In genomic region chr2:183125659-183126341, GRCh38 we compare ENCODE assay signal across 8 cellular contexts. TPM values are rescaled to one million over a fixed set of nuclear protein-coding genes. Genes with fewer than 3 reads are reported as not detected.
DNase-seq lines count a peak whose midpoint lies in the region; ATAC-seq and TF ChIP-seq lines count a peak whose summit lies in the region.

No MANE protein-coding gene starts in this region.

- no peaks in the 10 kb centered on the region for H3K9me3 ChIP-seq in cardiac muscle cell (ENCODE audit: low read depth)
- no peaks in the 10 kb centered on the region for H3K9me3 ChIP-seq in SJSA1 (replicated peaks)
- H3K9me3 ChIP-seq in prostate gland = no peaks in the 10 kb centered on the region

- H3K4me3 ChIP-seq in cardiac muscle cell (peak overlapping the region; percentile 63), SJSA1 (peak overlapping the region; percentile 35), foreskin fibroblast (ENCODE audit: low read depth in 1 of 2, low read length in 2 of 2) (peak overlapping the region; percentile 3 to 75), prostate gland (no peak overlapping the region)

- ATAC-seq in left ventricle myocardium superior (no peak), HG03520 (IDR thresholded peaks at IDR 0.05; ENCODE audit: unreplicated experiment) (no peak)

- H3K36me3 ChIP-seq in cardiac muscle cell (peaks cover 4% of the 10 kb centered on the region), SJSA1 (peaks cover 25% of the 10 kb centered on the region), prostate gland (no peaks in the 10 kb centered on the region)

- WGBS in prostate gland = 80% methylated on average over 11 of the region's 11 CpGs

- H3K9me3 Mint-ChIP-seq in type B pancreatic cell = no peaks in the 10 kb centered on the region

- intact Hi-C loops in left ventricle myocardium superior (cut with micrococcal nuclease) (no loop called here), prostate gland (cut with DNase I) (loop anchor here (2.0 kb wide), 1 partner anchor 47 kb away; the partner anchor contains the start of gene DUSP19)

- DNase-seq in cardiac muscle cell (ENCODE audit: low read depth in 1 of 2, low spot score in 1 of 2) = no peak
- no peak for DNase-seq in left ventricle myocardium superior
- peak in 1 of 2 experiments; percentile 7 for DNase-seq in SJSA1 (ENCODE audit: low read depth in 1 of 2, low spot score in 2 of 2)
- no peak for DNase-seq in foreskin fibroblast
- no peak for DNase-seq in type B pancreatic cell (ENCODE audit: extremely low spot score, unreplicated experiment)
- DNase-seq in stimulated activated CD4-positive, alpha-beta T cell treated with anti-CD3 and anti-CD28 coated beads, Interleukin-12 subunit alpha, Interleukin-12 subunit beta, amount 100 ng/mL, for 4 hours = no peak
- DNase-seq in prostate gland (ENCODE audit: low spot score) = no peak

- TF ChIP-seq CTCF in cardiac muscle cell (IDR thresholded peaks at IDR 0.05; ENCODE audit: low read depth, low read length) (no peak), foreskin fibroblast (IDR thresholded peaks at IDR 0.05; ENCODE audit: low read depth, low read length) (no peak), type B pancreatic cell (conservative IDR thresholded peaks at IDR 0.05) (no peak), prostate gland (IDR thresholded peaks at IDR 0.05) (no peak)

- H3K27ac ChIP-seq in cardiac muscle cell (no peak overlapping the region), SJSA1 (no peak overlapping the region), prostate gland (no peak overlapping the region)

- peaks cover 12% of the 10 kb centered on the region for H3K4me1 Mint-ChIP-seq in type B pancreatic cell (ENCODE audit: unreplicated experiment)

- peak overlapping the region; percentile 98 for H3K4me3 Mint-ChIP-seq in type B pancreatic cell

- H3K4me1 ChIP-seq in cardiac muscle cell (ENCODE audit: low read depth) = peaks cover 3% of the 10 kb centered on the region
- H3K4me1 ChIP-seq in SJSA1 (replicated peaks) = peaks cover 6% of the 10 kb centered on the region
- no peaks in the 10 kb centered on the region for H3K4me1 ChIP-seq in prostate gland (replicated peaks)

- no peak for TF ChIP-seq POLR2A in prostate gland (IDR thresholded peaks at IDR 0.05)

- no peaks in the 10 kb centered on the region for H3K27me3 ChIP-seq in cardiac muscle cell
- no peaks in the 10 kb centered on the region for H3K27me3 ChIP-seq in SJSA1 (replicated peaks)
- H3K27me3 ChIP-seq in prostate gland (replicated peaks; ENCODE audit: insufficient read depth) = no peaks in the 10 kb centered on the region

- H3K27me3 Mint-ChIP-seq in type B pancreatic cell = no peaks in the 10 kb centered on the region

- no peaks in the 10 kb centered on the region for H3K36me3 Mint-ChIP-seq in type B pancreatic cell

- H3K27ac Mint-ChIP-seq in type B pancreatic cell = peak overlapping the region; percentile 93

RNA-seq across cellular contexts. Expression of gene NUP35, which starts 1.6 kb away (rescaled TPM):
- total RNA-seq in cardiac muscle cell (7.8 and 12.1 TPM in 2 replicates), left ventricle myocardium superior (7.6 TPM), type B pancreatic cell (ENCODE audit: low replicate concordance) (14.4 and 24.4 TPM in 2 replicates), prostate gland (10 to 100 TPM; 14.8 to 16.4 TPM)
- 19.3 and 19.7 TPM in 2 replicates for polyA plus RNA-seq in cardiac muscle cell
- 41.9 and 47.8 TPM in 2 replicates for total RNA-seq in SJSA1 (2014; rRNA removed; shearing (Covaris generic))

RNA-seq across cellular contexts. Expression of gene DUSP19, which starts 47.3 kb away (rescaled TPM):
- 1.7 and 2.0 TPM in 2 replicates for total RNA-seq in cardiac muscle cell
- polyA plus RNA-seq in cardiac muscle cell = 2.7 and 3.7 TPM in 2 replicates
- total RNA-seq in left ventricle myocardium superior = 12.1 TPM
- total RNA-seq in SJSA1 (2014; rRNA removed; shearing (Covaris generic)) = 5.1 and 8.5 TPM in 2 replicates
- 4.0 and 6.2 TPM in 2 replicates for total RNA-seq in type B pancreatic cell (ENCODE audit: low replicate concordance)
- 1 to 10 TPM; 2.1 to 2.5 TPM for total RNA-seq in prostate gland

Comparison
In these comparisons a context has a peak if more than half of its experiments do, and no peak if none do; other contexts are left out.
1. H3K4me3 ChIP-seq: peak in cardiac muscle cell (single experiment), SJSA1 (single experiment) and foreskin fibroblast (2 of 2); none in prostate gland (0 of 2).